23 cellular contexts compared by ENCODE assay signal in genomic region chr14:105107351-105107750, GRCh38. TPM values are rescaled to one million over a fixed set of nuclear protein-coding genes. Genes with fewer than 3 reads are reported as not detected.
"Had no signal": no experiment of that assay in that cellular context is flagged by ENCODE, and none has a peak within 500 bp of the region (broad histone marks: within the 10 kb centered on the region; RNA-seq: fewer than 3 reads in every experiment).

No MANE protein-coding gene starts in this region.

- H3K4me3 Mint-ChIP-seq: endodermal cell; naive thymus-derived CD4-positive, alpha-beta T cell; nephron; neural progenitor cell; stimulated activated memory B cell treated with anti-CD40 and anti-IgM and Interleukin-4, amounts not matched to agents 10 μg/mL and 1 μg/mL and 100 μg/mL, for 72 hours had no signal

- H3K27ac Mint-ChIP-seq: endodermal cell; naive thymus-derived CD4-positive, alpha-beta T cell; nephron; neural progenitor cell; stimulated activated memory B cell treated with anti-CD40 and anti-IgM and Interleukin-4, amounts not matched to agents 10 μg/mL and 1 μg/mL and 100 μg/mL, for 72 hours had no signal

- ATAC-seq: heart right ventricle; left cardiac atrium; left lung; naive thymus-derived CD4-positive, alpha-beta T cell; psoas muscle; right cardiac atrium; stimulated activated memory B cell treated with anti-CD40 and anti-IgM and Interleukin-4, amounts not matched to agents 10 μg/mL and 1 μg/mL and 100 μg/mL, for 72 hours; stimulated activated naive CD8-positive, alpha-beta T cell treated with anti-CD3 and anti-CD28 coated beads, Interleukin-15, Interleukin-2, amounts not matched to agents 100 U/mL and 50 U/mL, for 24 hours; upper lobe of right lung had no signal

- H3K36me3 Mint-ChIP-seq: neural progenitor cell; stimulated activated memory B cell treated with anti-CD40 and anti-IgM and Interleukin-4, amounts not matched to agents 10 μg/mL and 1 μg/mL and 100 μg/mL, for 72 hours had no signal

- DNase-seq: dorsolateral prefrontal cortex; effector CD8-positive, alpha-beta T cell; endodermal cell; foreskin melanocyte; glutamatergic neuron; heart right ventricle; hippocampal formation; left cardiac atrium; left lung; mesenchymal stem cell; midbrain; naive thymus-derived CD4-positive, alpha-beta T cell; psoas muscle; right cardiac atrium; spleen; stimulated activated CD4-positive, alpha-beta T cell treated with anti-CD3 and anti-CD28 coated beads, Interleukin-4, amount 100 ng/mL, for 4 hours; stimulated activated naive CD8-positive, alpha-beta T cell treated with anti-CD3 and anti-CD28 coated beads, Interleukin-15, Interleukin-2, amounts not matched to agents 100 U/mL and 50 U/mL, for 24 hours; substantia nigra; upper lobe of right lung had no signal

- H3K4me1 Mint-ChIP-seq: endodermal cell, nephron, neural progenitor cell had no signal

RNA-seq across cellular contexts. Expression of gene GPR132, which starts 42.1 kb away (rescaled TPM):
- total RNA-seq: endothelial cell of umbilical vein had no signal
